19 cellular contexts compared by ENCODE assay signal in the genomic region with DNA sequence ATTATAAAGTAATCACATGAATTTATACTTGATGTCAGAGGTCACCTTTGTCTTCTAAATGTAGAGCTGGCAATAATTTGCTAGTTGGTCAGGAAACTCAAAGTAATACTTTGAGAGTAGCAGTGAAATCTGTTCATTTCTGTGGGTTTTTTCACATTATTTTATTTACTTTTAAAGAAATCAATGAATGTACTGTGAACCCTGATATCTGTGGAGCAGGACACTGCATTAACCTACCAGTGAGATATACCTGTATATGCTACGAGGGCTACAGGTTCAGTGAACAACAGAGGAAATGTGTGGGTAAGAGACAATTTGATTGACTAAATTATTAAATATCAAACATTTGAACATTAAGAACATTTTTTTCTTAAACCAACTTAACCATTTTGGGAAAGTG.
DNase-seq lines count a peak whose midpoint lies in the region; ATAC-seq and TF ChIP-seq lines count a peak whose summit lies in the region.
"Had no signal": no experiment of that assay in that cellular context is flagged by ENCODE, and none has a peak within 500 bp of the region (broad histone marks: within the 10 kb centered on the region; RNA-seq: fewer than 3 reads in every experiment).

No MANE protein-coding gene starts in this region.

- peak in 3 of 4 donors; percentile 33 to 50 (median 43) for ATAC-seq in right lobe of liver
- ATAC-seq: GM12878 had no signal

- no peak for TF ChIP-seq POLR2A in right lobe of liver (IDR thresholded peaks at IDR 0.05)

- H3K79me2 ChIP-seq in KMS-11 (ENCODE audit: insufficient read depth, low read depth), result no peaks in the 10 kb centered on the region

- CTCF ChIA-PET in HEK293T (lab: Yijun Ruan, JAX), result no interaction called here

- intact Hi-C loops in ascending aorta (cut with DNase I) (loop anchor here (5.0 to 10.0 kb wide), 4 partner anchors 41 to 499 kb away; no protein-coding TSS in a partner anchor), right lobe of liver (cut with DNase I) (no loop called here), tibial artery (cut with DNase I; ENCODE audit: low total_unique reads) (loop anchor here (10.0 kb wide), 1 partner anchor 49 kb away; no protein-coding TSS in a partner anchor)

- H3K9me3 ChIP-seq in ascending aorta (no peaks in the 10 kb centered on the region), right lobe of liver (no peaks in the 10 kb centered on the region), tibial artery (no peaks in the 10 kb centered on the region)
- H3K9me3 ChIP-seq: BE2C had no signal

- peak overlapping the region; percentile 77 for H3K27ac ChIP-seq in KMS-11
- peak overlapping the region; percentile 48 to 93 for H3K27ac ChIP-seq in ascending aorta
- H3K27ac ChIP-seq in right lobe of liver, result no peak overlapping the region
- H3K27ac ChIP-seq in tibial artery, result peak overlapping the region; percentile 90 to 92

- H3K9ac ChIP-seq in KMS-11, result no peak overlapping the region; the same call in 1 of the 2 replicates

- no peak overlapping the region for H3K4me3 ChIP-seq in KMS-11 (IDR thresholded peaks at IDR 0.05; ENCODE audit: insufficient read depth, low read depth, low read length)
- no peak overlapping the region for H3K4me3 ChIP-seq in ascending aorta
- H3K4me3 ChIP-seq in right lobe of liver, result no peak overlapping the region
- H3K4me3 ChIP-seq in tibial artery, result no peak overlapping the region
- no peak overlapping the region for H3K4me3 ChIP-seq in foreskin fibroblast (ENCODE audit: low read depth in 1 of 2, low read length in 2 of 2)
- H3K4me3 ChIP-seq: GM12878 had no signal

- no peak overlapping the region for H2AFZ ChIP-seq in KMS-11 (ENCODE audit: low read depth)

- POLR2A ChIA-PET in HEK293T (lab: Yijun Ruan, JAX), result no interaction called here

- H4K20me1 ChIP-seq in KMS-11 (ENCODE audit: insufficient read depth), result no peaks in the 10 kb centered on the region

- H3K27me3 ChIP-seq in KMS-11 (ENCODE audit: insufficient read depth, low read depth) (no peaks in the 10 kb centered on the region), ascending aorta (no peaks in the 10 kb centered on the region), right lobe of liver (no peaks in the 10 kb centered on the region), tibial artery (no peaks in the 10 kb centered on the region)

- no peak for TF ChIP-seq CTCF in KMS-11 (conservative IDR thresholded peaks at IDR 0.05; ENCODE audit: low read depth, low read length)
- no peak for TF ChIP-seq CTCF in ascending aorta (IDR thresholded peaks at IDR 0.05)
- no peak for TF ChIP-seq CTCF in right lobe of liver (IDR thresholded peaks at IDR 0.05)
- no peak for TF ChIP-seq CTCF in tibial artery (IDR thresholded peaks at IDR 0.05)
- no peak for TF ChIP-seq CTCF in foreskin fibroblast (IDR thresholded peaks at IDR 0.05; ENCODE audit: low read depth, low read length)

- WGBS in right lobe of liver (ENCODE audit: insufficient coverage, low coverage, low lambda C conversion rate, missing lambda C conversion rate), result 39% methylated on average over 1 of the region's 1 CpG

- DNase-seq in ascending aorta (ENCODE audit: low spot score in 2 of 2) (no peak), right lobe of liver (no peak), tibial artery (no peak), foreskin fibroblast (no peak), HEK293T (ENCODE audit: extremely low spot score) (no peak)
- no peak for DNase-seq in activated T-cell treated with anti-CD3 and anti-CD28 coated beads, Interleukin-2, amount 50 U/mL, for 1 hour
- DNase-seq: ACHN; BE2C; C1 segment of cervical spinal cord; CD4-positive, CD25-positive, alpha-beta regulatory T cell; CD8-positive, alpha-beta memory T cell; COR-L47; DMS 273 treated with DMSO at 0.1 percent for 48 hours; DMS53; DND-41; EL; H9 had no signal

- H3K36me3 ChIP-seq in KMS-11 (ENCODE audit: insufficient read depth), result no peaks in the 10 kb centered on the region
- H3K36me3 ChIP-seq in ascending aorta, result peaks cover 26 to 49% of the 10 kb centered on the region in 2 donors
- H3K36me3 ChIP-seq in right lobe of liver, result no peaks in the 10 kb centered on the region
- peaks cover 8 to 32% (median 31%) of the 10 kb centered on the region in 3 donors for H3K36me3 ChIP-seq in tibial artery
- H3K36me3 ChIP-seq: BE2C had no signal

- H3K4me1 ChIP-seq in KMS-11 (ENCODE audit: low read depth, poor library complexity, severe bottlenecking) (peaks cover 66% of the 10 kb centered on the region), ascending aorta (peaks cover 0 to 28% of the 10 kb centered on the region in 2 donors), right lobe of liver (no peaks in the 10 kb centered on the region), tibial artery (peaks cover 0 to 54% (median 23%) of the 10 kb centered on the region in 4 donors)
- H3K4me1 ChIP-seq: BE2C had no signal

- peak overlapping the region; percentile 72 for H3K4me2 ChIP-seq in KMS-11

TF ChIP-seq in HEK293T, 16 proteins besides CTCF, POLR2A, EP300 and RAD21:
- no peak for TF ChIP-seq HDGF (IDR thresholded peaks at IDR 0.05; ENCODE audit: borderline replicate concordance)

Comparison
In these comparisons a context has a peak if more than half of its experiments do, and no peak if none do; other contexts are left out.
1. H3K27ac ChIP-seq: peak in KMS-11 (single experiment), ascending aorta (2 of 2) and tibial artery (2 of 2); none in right lobe of liver (0 of 3).
2. intact Hi-C loops: an anchor here in ascending aorta (5.0 to 10.0 kb wide) and tibial artery (10.0 kb wide); none called in right lobe of liver.